20 cellular contexts compared by ENCODE assay signal in the genomic region with DNA sequence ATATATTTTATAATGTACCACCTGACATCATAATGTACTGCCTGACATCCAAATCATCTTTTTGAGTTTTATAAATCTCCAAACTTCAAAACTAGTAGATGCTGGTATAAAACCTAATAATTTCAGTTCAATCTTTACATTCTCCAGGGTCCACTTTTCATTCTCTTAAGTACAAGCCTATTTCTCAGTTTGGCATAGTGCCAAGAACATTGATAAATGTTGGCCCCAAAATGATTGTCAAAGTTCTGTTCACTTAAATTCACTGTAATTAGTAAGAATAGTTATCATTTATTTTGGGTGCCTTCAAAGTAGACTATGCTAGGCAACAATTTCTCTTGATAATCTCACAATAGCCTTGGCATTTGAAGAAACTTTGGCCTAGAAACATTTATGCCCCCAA.
A peak's percentile ranks its signal among the peaks of the same experiment; 100 is the strongest.
DNase-seq lines count a peak whose midpoint lies in the region; ATAC-seq, FAIRE-seq and TF ChIP-seq lines count a peak whose summit lies in the region.
"Had no signal": no experiment of that assay in that cellular context is flagged by ENCODE, and none has a peak within 500 bp of the region (broad histone marks: within the 10 kb centered on the region; RNA-seq: fewer than 3 reads in every experiment).

No MANE protein-coding gene starts in this region.

- no peak for FAIRE-seq in HepG2 (lab: Jason Lieb, UNC)
- no peak for FAIRE-seq in K562 (lab: Jason Lieb, UNC)

- BruUV-seq in HepG2 (replicated peaks; lab: Mats Ljungman, UMichigan): no TSS peak
- BruUV-seq in K562 (replicated peaks; lab: Mats Ljungman, UMichigan): no TSS peak

- CTCF ChIA-PET in HepG2 (lab: Yijun Ruan, JAX; ENCODE audit: low intra/inter-chr PET ratio, low total read pairs) (no interaction called here), K562 (lab: Yijun Ruan, JAX; ENCODE audit: low intra/inter-chr PET ratio) (interaction anchor here (0.6 kb wide), 1 partner anchor 10 kb away, joined by 4 read pairs; no protein-coding TSS in a partner anchor)

- H3K4me3 ChIP-seq in HepG2 (replicated peaks in 1 of 3; ENCODE audit: insufficient read depth in 1 of 3, low read depth in 2 of 3, low read length in 3 of 3) (no peak overlapping the region), right lobe of liver (no peak overlapping the region), K562 (no peak overlapping the region), foreskin fibroblast (ENCODE audit: low read depth in 1 of 2, low read length in 2 of 2) (no peak overlapping the region)
- H3K4me3 ChIP-seq: BLaER1, SJSA1 had no signal

- TF ChIP-seq POLR2A in HepG2 (IDR thresholded peaks at IDR 0.05; ENCODE audit: insufficient read depth in 1 of 2, low read depth in 2 of 2, low read length in 2 of 2) (no peak), right lobe of liver (IDR thresholded peaks at IDR 0.05) (no peak), K562 (conservative IDR thresholded peaks at IDR 0.05) (no peak)

- H3K79me2 ChIP-seq in HepG2 (ENCODE audit: insufficient read depth, low read length) (peaks cover 40% of the 10 kb centered on the region), K562 (ENCODE audit: control insufficient read depth, insufficient read depth, low read length) (peaks cover 91% of the 10 kb centered on the region)

- POLR2A ChIA-PET in HepG2 (lab: Yijun Ruan, JAX): no interaction called here
- POLR2A ChIA-PET in K562 (lab: Yijun Ruan, JAX): interaction anchor here (0.6 kb wide), 1 partner anchor 19 kb away, joined by 3 read pairs; no protein-coding TSS in a partner anchor

- intact Hi-C loops in HepG2 (cut with micrococcal nuclease; ENCODE audit: unreplicated experiment): no loop called here
- intact Hi-C loops in right lobe of liver (cut with DNase I): no loop called here
- intact Hi-C loops in K562 (cut with micrococcal nuclease): loop anchor here (10.0 kb wide), 1 partner anchor 127 kb away; no protein-coding TSS in a partner anchor

- H4K20me1 ChIP-seq in HepG2 (ENCODE audit: insufficient read depth, low read length): no peaks in the 10 kb centered on the region
- no peaks in the 10 kb centered on the region for H4K20me1 ChIP-seq in K562 (replicated peaks; ENCODE audit: control insufficient read depth, insufficient read depth, low read length)

- ATAC-seq in HepG2 (no peak), right lobe of liver (no peak), K562 (no peak)
- ATAC-seq: Right ventricle myocardium inferior had no signal

- H2AFZ ChIP-seq in HepG2 (ENCODE audit: low read length) (no peak overlapping the region), K562 (ENCODE audit: low read depth, low read length) (no peak overlapping the region)

- TF ChIP-seq EP300 in HepG2 (IDR thresholded peaks at IDR 0.05; ENCODE audit: low read depth in 2 of 2, low read length in 2 of 2) (no peak), HepG2 (CRISPR knock-in tag; IDR thresholded peaks at IDR 0.05; ENCODE audit: borderline replicate concordance) (no peak), K562 (IDR thresholded peaks at IDR 0.05; ENCODE audit: low read length) (no peak)

- H3K27me3 ChIP-seq in HepG2 (ENCODE audit: control insufficient read depth in 1 of 2, insufficient read depth in 2 of 2, low read length in 2 of 2) (no peaks in the 10 kb centered on the region), right lobe of liver (no peaks in the 10 kb centered on the region), K562 (ENCODE audit: control insufficient read depth in 2 of 2, insufficient read depth in 2 of 2, low read length in 2 of 2) (no peaks in the 10 kb centered on the region)
- H3K27me3 ChIP-seq: BLaER1, SJSA1 had no signal

- H3K4me2 ChIP-seq in HepG2 (ENCODE audit: low read depth, low read length) (no peak overlapping the region), K562 (ENCODE audit: insufficient read depth, low read length) (no peak overlapping the region)
- H3K4me2 ChIP-seq: BLaER1 had no signal

- H3K9me3 ChIP-seq in HepG2 (ENCODE audit: low read length): no peaks in the 10 kb centered on the region
- H3K9me3 ChIP-seq in right lobe of liver: no peaks in the 10 kb centered on the region
- H3K9me3 ChIP-seq in K562 (replicated peaks; ENCODE audit: control insufficient read depth, insufficient read depth, low read depth, low read length): no peaks in the 10 kb centered on the region
- H3K9me3 ChIP-seq: BLaER1, Caco-2, SJSA1 had no signal

- TF ChIP-seq CTCF in HepG2 (CRISPR knock-in tag; IDR thresholded peaks at IDR 0.05) (no peak), right lobe of liver (IDR thresholded peaks at IDR 0.05) (no peak), K562 (IDR thresholded peaks at IDR 0.05 in 2 of 3, conservative IDR thresholded peaks at IDR 0.05 in 1 of 3; ENCODE audit: insufficient read depth in 2 of 3, low read depth in 1 of 3, low read length in 3 of 3) (no peak), foreskin fibroblast (IDR thresholded peaks at IDR 0.05; ENCODE audit: low read depth, low read length) (no peak)

- H3K27ac ChIP-seq in HepG2 (ENCODE audit: extremely low read length, insufficient read depth, low read length) (no peak overlapping the region), right lobe of liver (no peak overlapping the region), K562 (ENCODE audit: extremely low read depth, low read depth, low read length) (no peak overlapping the region)
- H3K27ac ChIP-seq: BLaER1, SJSA1 had no signal

- H3K4me1 ChIP-seq in HepG2 (ENCODE audit: insufficient read depth, low read length) (peaks cover 27% of the 10 kb centered on the region), right lobe of liver (peaks cover 0 to 12% (median 5%) of the 10 kb centered on the region in 4 donors), K562 (replicated peaks in 1 of 2; ENCODE audit: control insufficient read depth in 2 of 2, insufficient read depth in 2 of 2, low read length in 2 of 2) (peaks cover 8 to 46% of the 10 kb centered on the region in 2 experiments)

- H3K9me1 ChIP-seq in K562 (ENCODE audit: control insufficient read depth, insufficient read depth, low read length): no peaks in the 10 kb centered on the region

- TF ChIP-seq RAD21 in HepG2 (CRISPR knock-in tag; IDR thresholded peaks at IDR 0.05): no peak
- peak in 1 of 2 experiments; percentile 49; a peak in 2 of 4 replicates for TF ChIP-seq RAD21 in K562 (CRISPR knock-in tag; conservative IDR thresholded peaks at IDR 0.05 in 1 of 2, IDR thresholded peaks at IDR 0.05 in 1 of 2)

- DNase-seq in HepG2 (ENCODE audit: low spot score): no peak
- DNase-seq in right lobe of liver: no peak
- DNase-seq in KBM-7: peak; percentile 60
- DNase-seq in K562 (ENCODE audit: extremely low read depth in 1 of 4, low spot score in 3 of 4): no peak
- no peak for DNase-seq in foreskin fibroblast
- DNase-seq in NCI-H2081 treated with DMSO at 0.1 percent for 48 hours (lab: John Stamatoyannopoulos, UW): no peak
- no peak for DNase-seq in NCI-H748 treated with DMSO at 0.1 percent for 48 hours (lab: John Stamatoyannopoulos, UW)
- DNase-seq: ACHN; Caco-2; CD4-positive, alpha-beta memory T cell; DMS 273 treated with DMSO at 0.1 percent for 48 hours; DMS79 treated with DMSO at 0.1 percent for 48 hours; GOT3; HCEC 1CT; Karpas-422; NCI-H1694; NCI-H2081 had no signal

- H3K36me3 ChIP-seq in HepG2 (replicated peaks in 1 of 2; ENCODE audit: control insufficient read depth in 1 of 2, insufficient read depth in 2 of 2, low read length in 2 of 2) (peaks cover 0 to 3% of the 10 kb centered on the region in 2 experiments; a peak in 1 of 5 replicates), right lobe of liver (no peaks in the 10 kb centered on the region), K562 (ENCODE audit: control insufficient read depth, insufficient read depth, low read length) (peaks cover 7% of the 10 kb centered on the region)

- no peak overlapping the region for H3K9ac ChIP-seq in HepG2 (ENCODE audit: insufficient read depth, low read depth, low read length)
- H3K9ac ChIP-seq in K562 (ENCODE audit: insufficient read depth in 1 of 2, low read depth in 2 of 2, low read length in 2 of 2): no peak overlapping the region
- H3K9ac ChIP-seq: BLaER1 had no signal

- in situ Hi-C loops in HepG2 (cut with HindIII; ENCODE audit: extremely low pct_ligation_motif_present, low pct_unique_long_range_greater_than_20kb): no loop called here
- in situ Hi-C loops in KBM-7 (cut with MboI; ENCODE audit: low pct_unique_long_range_greater_than_20kb, low sequenced_read_pairs): no loop called here
- in situ Hi-C loops in K562 (cut with MboI): no loop called here

TF ChIP-seq in HepG2, 621 proteins besides CTCF, POLR2A, EP300 and RAD21:
- TF ChIP-seq, protein P1, sequence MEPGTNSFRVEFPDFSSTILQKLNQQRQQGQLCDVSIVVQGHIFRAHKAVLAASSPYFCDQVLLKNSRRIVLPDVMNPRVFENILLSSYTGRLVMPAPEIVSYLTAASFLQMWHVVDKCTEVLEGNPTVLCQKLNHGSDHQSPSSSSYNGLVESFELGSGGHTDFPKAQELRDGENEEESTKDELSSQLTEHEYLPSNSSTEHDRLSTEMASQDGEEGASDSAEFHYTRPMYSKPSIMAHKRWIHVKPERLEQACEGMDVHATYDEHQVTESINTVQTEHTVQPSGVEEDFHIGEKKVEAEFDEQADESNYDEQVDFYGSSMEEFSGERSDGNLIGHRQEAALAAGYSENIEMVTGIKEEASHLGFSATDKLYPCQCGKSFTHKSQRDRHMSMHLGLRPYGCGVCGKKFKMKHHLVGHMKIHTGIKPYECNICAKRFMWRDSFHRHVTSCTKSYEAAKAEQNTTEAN (CRISPR knock-in tag; conservative IDR thresholded peaks at IDR 0.05): no peak
- TF ChIP-seq GPN1 (CRISPR knock-in tag; IDR thresholded peaks at IDR 0.05; ENCODE audit: borderline replicate concordance): no peak
- peak; percentile 92 for TF ChIP-seq LCORL (IDR thresholded peaks at IDR 0.05)
- no peak for TF ChIP-seq LCORL (CRISPR knock-in tag; IDR thresholded peaks at IDR 0.05)

TF ChIP-seq in K562, 482 proteins besides CTCF, POLR2A, EP300 and RAD21 (continues in another document):
- TF ChIP-seq ZC3H11A (IDR thresholded peaks at IDR 0.05; ENCODE audit: low read depth, low read length) (no peak), NFIX (CRISPR knock-in tag; IDR thresholded peaks at IDR 0.05; ENCODE audit: low read depth) (peak; percentile 99), MECOM (CRISPR knock-in tag; IDR thresholded peaks at IDR 0.05) (0 out of 2 replicates have a peak, but pooled peaks have one; percentile 23), ARNT (IDR thresholded peaks at IDR 0.05) (no peak), NFIC (IDR thresholded peaks at IDR 0.05) (peak; percentile 100), TBP (optimal IDR thresholded peaks at IDR 0.05; ENCODE audit: low read depth, low read length) (no peak)
- TF ChIP-seq, protein P2, sequence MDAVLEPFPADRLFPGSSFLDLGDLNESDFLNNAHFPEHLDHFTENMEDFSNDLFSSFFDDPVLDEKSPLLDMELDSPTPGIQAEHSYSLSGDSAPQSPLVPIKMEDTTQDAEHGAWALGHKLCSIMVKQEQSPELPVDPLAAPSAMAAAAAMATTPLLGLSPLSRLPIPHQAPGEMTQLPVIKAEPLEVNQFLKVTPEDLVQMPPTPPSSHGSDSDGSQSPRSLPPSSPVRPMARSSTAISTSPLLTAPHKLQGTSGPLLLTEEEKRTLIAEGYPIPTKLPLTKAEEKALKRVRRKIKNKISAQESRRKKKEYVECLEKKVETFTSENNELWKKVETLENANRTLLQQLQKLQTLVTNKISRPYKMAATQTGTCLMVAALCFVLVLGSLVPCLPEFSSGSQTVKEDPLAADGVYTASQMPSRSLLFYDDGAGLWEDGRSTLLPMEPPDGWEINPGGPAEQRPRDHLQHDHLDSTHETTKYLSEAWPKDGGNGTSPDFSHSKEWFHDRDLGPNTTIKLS (IDR thresholded peaks at IDR 0.05; ENCODE audit: borderline replicate concordance, low read depth): no peak
